ENCODE assay signal across 9 cellular contexts in genomic region chr9:128891354-128892222, GRCh38. TPM values are rescaled to one million over a fixed set of nuclear protein-coding genes. Genes with fewer than 3 reads are reported as not detected.
A peak's percentile ranks its signal among the peaks of the same experiment; 100 is the strongest.
DNase-seq lines count a peak whose midpoint lies in the region; ATAC-seq, FAIRE-seq and TF ChIP-seq lines count a peak whose summit lies in the region.
"Had no signal": no experiment of that assay in that cellular context is flagged by ENCODE, and none has a peak within 500 bp of the region (broad histone marks: within the 10 kb centered on the region; RNA-seq: fewer than 3 reads in every experiment).

No MANE protein-coding gene starts in this region.

- no peak for TF ChIP-seq POLR2A in H54 (IDR thresholded peaks at IDR 0.05; ENCODE audit: low read depth, low read length)
- TF ChIP-seq POLR2A in lower leg skin (IDR thresholded peaks at IDR 0.05) = no peak

- H3K9me3 ChIP-seq in AG04450 (ENCODE audit: control insufficient read depth, insufficient read depth, low read length) (no peaks in the 10 kb centered on the region; the same call in 1 of the 2 replicates), mucosa of stomach (ENCODE audit: control insufficient read depth, low read length) (no peaks in the 10 kb centered on the region)
- H3K9me3 ChIP-seq: mucosa of descending colon had no signal

- H3K36me3 ChIP-seq in mucosa of stomach (ENCODE audit: control insufficient read depth, insufficient read depth, low read length) = peaks cover 4% of the 10 kb centered on the region

- H3K27ac ChIP-seq in AG04450 (ENCODE audit: low read depth, low read length) (no peak overlapping the region), angular gyrus (ENCODE audit: low read depth, low read length) (peak overlapping the region; percentile 98)

- CTCF ChIA-PET in AG04450 (lab: Charles Lee) = interaction anchor here (0.6 to 1.0 kb wide), 3 partner anchors 29 to 137 kb away, joined by 3 read pairs; partner anchors contain the start of gene SH3GLB2

- TF ChIP-seq CTCF in AG04450 (IDR thresholded peaks at IDR 0.05; ENCODE audit: low read depth, low read length) (no peak), lower leg skin (IDR thresholded peaks at IDR 0.05) (no peak)

- no peaks in the 10 kb centered on the region for H3K27me3 ChIP-seq in AG04450 (ENCODE audit: control insufficient read depth, insufficient read depth, low read length)
- H3K27me3 ChIP-seq in mucosa of stomach (ENCODE audit: control insufficient read depth, insufficient read depth, low read length) = no peaks in the 10 kb centered on the region

- DNase-seq in AG04450 (ENCODE audit: low read depth, low spot score) = no peak
- no peak for DNase-seq in H54 (ENCODE audit: insufficient read length, low spot score)
- no peak for DNase-seq in lower leg skin (ENCODE audit: low spot score in 2 of 2)
- DNase-seq: MM.1S had no signal

- WGBS in lower leg skin, 2 donors = 38 to 49% methylated on average over 15 of the region's 15 CpGs

- peaks cover 42% of the 10 kb centered on the region for H3K4me1 ChIP-seq in mucosa of stomach (ENCODE audit: control insufficient read depth, insufficient read depth, low read length)

- ATAC-seq in GM18867 (IDR thresholded peaks at IDR 0.05; ENCODE audit: unreplicated experiment) = no peak

- H3K9ac ChIP-seq in mucosa of stomach (ENCODE audit: low read length) = peak overlapping the region; percentile 82

- intact Hi-C loops in lower leg skin (cut with DNase I; ENCODE audit: low total_unique reads) = no loop called here

- no peak for FAIRE-seq in H54 (lab: Jason Lieb, UNC)
- FAIRE-seq: endometrium had no signal

- POLR2A ChIA-PET in AG04450 (lab: Yijun Ruan, JAX) = interaction anchor here (0.7 to 1.7 kb wide), 2 partner anchors 9 to 10 kb away, joined by 3 to 5 read pairs; partner anchors contain the start of gene KYAT1

- H3K4me3 ChIP-seq in AG04450 (ENCODE audit: low read depth, low read length) (0 out of 2 replicates have a peak overlapping the region, but pooled peaks have one; percentile 1), mucosa of stomach (ENCODE audit: low read length) (no peak overlapping the region), lower leg skin (ENCODE audit: low read depth, poor library complexity, severe bottlenecking) (no peak overlapping the region)
- H3K4me3 ChIP-seq: mucosa of descending colon had no signal

RNA-seq across cellular contexts. Expression of gene LRRC8A, which starts 9.7 kb away (rescaled TPM):
- 25.3 and 31.7 TPM in 2 replicates for polyA plus RNA-seq in AG04450 (2011; rRNA removed)
- 33.8 and 45.7 TPM in 2 replicates for polyA minus RNA-seq in AG04450 (2011; rRNA and poly(A)+ RNA removed)
- 100 to 1,000 TPM in 3 of 4 donors, 10 to 100 TPM in 1; 89.6 to 131 (median 111) TPM for total RNA-seq in lower leg skin

RNA-seq across cellular contexts. Expression of gene KYAT1, which starts 9.8 kb away (rescaled TPM):
- polyA plus RNA-seq in AG04450 (2011; rRNA removed) = 5.2 and 7.0 TPM in 2 replicates
- 3.1 and 6.4 TPM in 2 replicates for polyA minus RNA-seq in AG04450 (2011; rRNA and poly(A)+ RNA removed)
- total RNA-seq in lower leg skin = 10 to 100 TPM in 2 of 4 donors, 1 to 10 TPM in 2; 8.2 to 19.4 (median 10.9) TPM

RNA-seq across cellular contexts. Expression of gene PHYHD1, which starts 29.2 kb away (rescaled TPM):
- 9.3 and 11.6 TPM in 2 replicates for polyA plus RNA-seq in AG04450 (2011; rRNA removed)
- polyA minus RNA-seq in AG04450 (2011; rRNA and poly(A)+ RNA removed) = 8.0 and 10.8 TPM in 2 replicates
- 10 to 100 TPM; 31.3 to 60.2 (median 50.6) TPM for total RNA-seq in lower leg skin

RNA-seq across cellular contexts. Expression of gene DOLK, which starts 55.8 kb away (rescaled TPM):
- 31.4 and 31.8 TPM in 2 replicates for polyA plus RNA-seq in AG04450 (2011; rRNA removed)
- 37.7 and 49.4 TPM in 2 replicates for polyA minus RNA-seq in AG04450 (2011; rRNA and poly(A)+ RNA removed)
- 10 to 100 TPM in 3 of 4 donors, 1 to 10 TPM in 1; 9.8 to 16.4 (median 11.9) TPM for total RNA-seq in lower leg skin

RNA-seq across cellular contexts. Expression of gene NUP188, which starts 55.9 kb away (rescaled TPM):
- polyA plus RNA-seq in AG04450 (2011; rRNA removed) = 46.3 and 52.1 TPM in 2 replicates
- 125 and 157 TPM in 2 replicates for polyA minus RNA-seq in AG04450 (2011; rRNA and poly(A)+ RNA removed)
- 10 to 100 TPM; 32.8 to 44.3 (median 36.1) TPM for total RNA-seq in lower leg skin
